Comparison of ENCODE assay signal across 14 cellular contexts in the genomic region with DNA sequence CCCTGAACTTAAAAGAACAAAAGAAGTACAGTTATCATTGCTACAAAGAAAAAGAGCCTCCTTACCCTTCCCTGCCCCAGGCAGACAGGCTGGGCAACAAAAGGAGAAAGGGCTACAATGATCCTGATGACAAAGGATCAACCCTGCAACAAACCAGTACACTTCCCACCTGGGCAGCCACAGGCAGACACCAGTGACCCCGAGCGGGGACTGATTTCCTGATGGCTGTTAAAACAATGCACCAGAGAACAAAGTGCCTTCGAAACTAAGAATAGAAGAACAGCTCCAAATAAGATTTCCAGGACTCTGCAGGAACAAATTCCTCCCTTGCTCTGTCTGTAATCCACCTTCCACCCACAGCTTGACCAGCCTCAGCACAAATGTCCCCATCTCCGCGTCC.
DNase-seq lines count a peak whose midpoint lies in the region; ATAC-seq and TF ChIP-seq lines count a peak whose summit lies in the region.
"Had no signal": no experiment of that assay in that cellular context is flagged by ENCODE, and none has a peak within 500 bp of the region (broad histone marks: within the 10 kb centered on the region; RNA-seq: fewer than 3 reads in every experiment).

No MANE protein-coding gene starts in this region.

- ATAC-seq in left ventricle myocardium superior, result peak; percentile 48
- ATAC-seq in Right ventricle myocardium inferior, result no peak
- ATAC-seq in naive thymus-derived CD8-positive, alpha-beta T cell, result no peak

- H3K4me3 ChIP-seq in breast epithelium, result no peak overlapping the region
- H3K4me3 ChIP-seq: BLaER1 treated with 17β-estradiol and CSF1 and Interleukin-3, amounts not matched to agents 10 nM and 100 nM had no signal

- no peaks in the 10 kb centered on the region for H3K36me3 ChIP-seq in breast epithelium
- H3K36me3 ChIP-seq: BLaER1 treated with 17β-estradiol and CSF1 and Interleukin-3, amounts not matched to agents 10 nM and 100 nM had no signal

- DNase-seq in activated naive CD4-positive, alpha-beta T cell (lab: John Stamatoyannopoulos, UW), result no peak
- DNase-seq in left ventricle myocardium superior (no peak), Right ventricle myocardium inferior (ENCODE audit: missing footprints) (no peak), breast epithelium (ENCODE audit: low spot score in 2 of 2) (no peak), MCF 10A (ENCODE audit: unreplicated experiment) (no peak)
- DNase-seq in naive thymus-derived CD8-positive, alpha-beta T cell, result no peak
- DNase-seq: 8988T; Calu3; CD4-positive, CD25-positive, alpha-beta regulatory T cell; DMS 273 treated with DMSO at 0.1 percent for 48 hours; HCEC 1CT; HFFc6 had no signal

- no peak for TF ChIP-seq POLR2A in breast epithelium (IDR thresholded peaks at IDR 0.05)

- CTCF ChIA-PET in MCF 10A (lab: Yijun Ruan, JAX), result no interaction called here

- H3K27ac Mint-ChIP-seq in activated naive CD4-positive, alpha-beta T cell treated with anti-CD3 and anti-CD28 coated beads, Interleukin-2, amount 50 U/mL, for 24 hours, result peak overlapping the region; percentile 63
- H3K27ac Mint-ChIP-seq in naive thymus-derived CD8-positive, alpha-beta T cell, result peak overlapping the region in 7 of 10 donors; percentile 7 to 82 (median 35)
- no peak overlapping the region for H3K27ac Mint-ChIP-seq in MCF 10A (ENCODE audit: low read depth, unreplicated experiment)
- H3K27ac Mint-ChIP-seq: HFFc6 had no signal

- intact Hi-C loops in left ventricle myocardium superior (cut with micrococcal nuclease) (no loop called here), Right ventricle myocardium inferior (cut with DNase I) (loop anchor here (5.0 kb wide), 1 partner anchor 106 kb away; the partner anchor contains the start of gene ARHGEF3), breast epithelium (cut with DNase I; ENCODE audit: low total_unique reads) (no loop called here), MCF 10A (cut with micrococcal nuclease) (no loop called here)

- TF ChIP-seq CTCF in breast epithelium (IDR thresholded peaks at IDR 0.05), result no peak
- no peak for TF ChIP-seq CTCF in MCF 10A (IDR thresholded peaks at IDR 0.05; ENCODE audit: unreplicated experiment)

- H3K4me1 ChIP-seq in breast epithelium, result no peaks in the 10 kb centered on the region

- no peaks in the 10 kb centered on the region for H3K9me3 ChIP-seq in breast epithelium

- no peak overlapping the region for H3K27ac ChIP-seq in breast epithelium
- H3K27ac ChIP-seq: BLaER1 treated with 17β-estradiol and CSF1 and Interleukin-3, amounts not matched to agents 10 nM and 100 nM had no signal

- H3K36me3 Mint-ChIP-seq in activated naive CD4-positive, alpha-beta T cell treated with anti-CD3 and anti-CD28 coated beads, Interleukin-2, amount 50 U/mL, for 24 hours, result peaks cover 8% of the 10 kb centered on the region
- peaks cover 0 to 25% (median 10%) of the 10 kb centered on the region in 3 donors for H3K36me3 Mint-ChIP-seq in naive thymus-derived CD8-positive, alpha-beta T cell
- no peaks in the 10 kb centered on the region for H3K36me3 Mint-ChIP-seq in MCF 10A (ENCODE audit: insufficient read depth, unreplicated experiment)

- no TSS peak for BruUV-seq in MCF 10A (replicated peaks; lab: Mats Ljungman, UMichigan)

- POLR2A ChIA-PET in naive thymus-derived CD8-positive, alpha-beta T cell (lab: Charles Lee), result interaction anchor here (0.9 kb wide), 1 partner anchor 9 kb away, joined by 3 read pairs; no protein-coding TSS in a partner anchor
- POLR2A ChIA-PET in MCF 10A (lab: Yijun Ruan, JAX), result no interaction called here

- H3K9me3 Mint-ChIP-seq in activated naive CD4-positive, alpha-beta T cell treated with anti-CD3 and anti-CD28 coated beads, Interleukin-2, amount 50 U/mL, for 24 hours, result no peaks in the 10 kb centered on the region
- no peaks in the 10 kb centered on the region for H3K9me3 Mint-ChIP-seq in naive thymus-derived CD8-positive, alpha-beta T cell
- no peaks in the 10 kb centered on the region for H3K9me3 Mint-ChIP-seq in MCF 10A (ENCODE audit: unreplicated experiment)
- H3K9me3 Mint-ChIP-seq: HFFc6 had no signal

- H3K4me1 Mint-ChIP-seq in activated naive CD4-positive, alpha-beta T cell treated with anti-CD3 and anti-CD28 coated beads, Interleukin-2, amount 50 U/mL, for 24 hours, result peaks cover 70% of the 10 kb centered on the region
- H3K4me1 Mint-ChIP-seq in naive thymus-derived CD8-positive, alpha-beta T cell, result peaks cover 33 to 65% (median 55%) of the 10 kb centered on the region in 4 donors
- no peaks in the 10 kb centered on the region for H3K4me1 Mint-ChIP-seq in MCF 10A (ENCODE audit: insufficient read depth, unreplicated experiment)

- H3K27me3 Mint-ChIP-seq in activated naive CD4-positive, alpha-beta T cell treated with anti-CD3 and anti-CD28 coated beads, Interleukin-2, amount 50 U/mL, for 24 hours, result no peaks in the 10 kb centered on the region
- no peaks in the 10 kb centered on the region for H3K27me3 Mint-ChIP-seq in naive thymus-derived CD8-positive, alpha-beta T cell
- H3K27me3 Mint-ChIP-seq in MCF 10A (ENCODE audit: insufficient read depth, unreplicated experiment), result no peaks in the 10 kb centered on the region
- H3K27me3 Mint-ChIP-seq: CD4-positive, CD25-positive, alpha-beta regulatory T cell had no signal

- no peaks in the 10 kb centered on the region for H3K27me3 ChIP-seq in breast epithelium
- H3K27me3 ChIP-seq: BLaER1 treated with 17β-estradiol and CSF1 and Interleukin-3, amounts not matched to agents 10 nM and 100 nM had no signal

- H3K4me3 Mint-ChIP-seq in activated naive CD4-positive, alpha-beta T cell treated with anti-CD3 and anti-CD28 coated beads, Interleukin-2, amount 50 U/mL, for 24 hours, result no peak overlapping the region
- H3K4me3 Mint-ChIP-seq in naive thymus-derived CD8-positive, alpha-beta T cell, result peak overlapping the region in 1 of 10 donors; percentile 5
- H3K4me3 Mint-ChIP-seq in MCF 10A (ENCODE audit: unreplicated experiment), result no peak overlapping the region
- H3K4me3 Mint-ChIP-seq: HFFc6 had no signal
